In genomic region chr13:77489566-77490337, GRCh38 we compare ENCODE assay signal across 23 cellular contexts. TPM values are rescaled to one million over a fixed set of nuclear protein-coding genes. Genes with fewer than 3 reads are reported as not detected.
"Had no signal": no experiment of that assay in that cellular context is flagged by ENCODE, and none has a peak within 500 bp of the region (broad histone marks: within the 10 kb centered on the region; RNA-seq: fewer than 3 reads in every experiment).

No MANE protein-coding gene starts in this region.

- H3K36me3 ChIP-seq: esophagus squamous epithelium, gastrocnemius medialis, neutrophil, ovary, upper lobe of left lung had no signal

- H3K36me3 Mint-ChIP-seq: activated CD4-positive, alpha-beta memory T cell treated with anti-CD3 and anti-CD28 coated beads for 36 hours; activated naive CD8-positive, alpha-beta T cell treated with anti-CD3 and anti-CD28 coated beads, Interleukin-2, amount 10 ng/mL, durations not matched to agents 7 days and 5 days; natural killer cell treated with Interleukin-12 subunit alpha and Interleukin-12 subunit beta and Interleukin-15 and Interleukin-18, amount 100 ng/mL, for 72 hours had no signal

- ATAC-seq: gastrocnemius medialis; left ventricle myocardium superior; natural killer cell treated with Interleukin-12 subunit alpha and Interleukin-12 subunit beta and Interleukin-15 and Interleukin-18, amount 100 ng/mL, for 72 hours; psoas muscle; right cardiac atrium; stimulated activated naive CD8-positive, alpha-beta T cell treated with anti-CD3 and anti-CD28 coated beads, Interleukin-15, Interleukin-2, amounts not matched to agents 100 U/mL and 50 U/mL, for 24 hours had no signal

- H3K4me3 Mint-ChIP-seq: activated CD4-positive, alpha-beta memory T cell treated with anti-CD3 and anti-CD28 coated beads for 36 hours; activated naive CD8-positive, alpha-beta T cell treated with anti-CD3 and anti-CD28 coated beads, Interleukin-2, amount 10 ng/mL, durations not matched to agents 7 days and 5 days; natural killer cell treated with Interleukin-12 subunit alpha and Interleukin-12 subunit beta and Interleukin-15 and Interleukin-18, amount 100 ng/mL, for 72 hours had no signal

- H3K4me1 ChIP-seq: gastrocnemius medialis, psoas muscle, upper lobe of left lung had no signal

- H3K9me3 Mint-ChIP-seq: activated CD4-positive, alpha-beta memory T cell treated with anti-CD3 and anti-CD28 coated beads for 36 hours; natural killer cell treated with Interleukin-12 subunit alpha and Interleukin-12 subunit beta and Interleukin-15 and Interleukin-18, amount 100 ng/mL, for 72 hours had no signal

- H3K9me3 ChIP-seq: esophagus squamous epithelium, gastrocnemius medialis, neutrophil, ovary, psoas muscle, upper lobe of left lung had no signal

- H3K27ac Mint-ChIP-seq: activated CD4-positive, alpha-beta memory T cell treated with anti-CD3 and anti-CD28 coated beads for 36 hours; activated naive CD8-positive, alpha-beta T cell treated with anti-CD3 and anti-CD28 coated beads, Interleukin-2, amount 10 ng/mL, durations not matched to agents 7 days and 5 days; natural killer cell treated with Interleukin-12 subunit alpha and Interleukin-12 subunit beta and Interleukin-15 and Interleukin-18, amount 100 ng/mL, for 72 hours had no signal

- FAIRE-seq: bronchial epithelial cell, islet of Langerhans had no signal

- DNase-seq: activated CD4-positive, alpha-beta memory T cell treated with anti-CD3 and anti-CD28 coated beads for 36 hours; activated CD4-positive, alpha-beta T cell treated with anti-CD3 and anti-CD28 coated beads for 4 hours; activated CD4-positive, CD25-positive, alpha-beta regulatory T cell; activated naive CD4-positive, alpha-beta T cell treated with Interleukin-2 at 50 U/mL for 16 hours; activated naive CD8-positive, alpha-beta T cell treated with anti-CD3 and anti-CD28 coated beads, Interleukin-2, amount 10 ng/mL, durations not matched to agents 7 days and 5 days; activated T-cell treated with anti-CD3 and anti-CD28 coated beads, Interleukin-2, amount 50 U/mL, for 48 hours; amygdala; esophagus squamous epithelium; gastrocnemius medialis; hypothalamus; left ventricle myocardium superior; midbrain; ovary; psoas muscle; right cardiac atrium; stimulated activated CD4-positive, alpha-beta T cell treated with anti-CD3 and anti-CD28 coated beads, Interleukin-4, amount 100 ng/mL, for 4 hours; stimulated activated naive CD8-positive, alpha-beta T cell treated with anti-CD3 and anti-CD28 coated beads, Interleukin-15, Interleukin-2, amounts not matched to agents 100 U/mL and 50 U/mL, for 24 hours; upper lobe of left lung had no signal

- H3K27me3 ChIP-seq: esophagus squamous epithelium, gastrocnemius medialis, neutrophil, ovary, upper lobe of left lung had no signal

- H3K27ac ChIP-seq: coronary artery, esophagus squamous epithelium, gastrocnemius medialis, neutrophil, ovary, psoas muscle, upper lobe of left lung had no signal

- H3K4me3 ChIP-seq: coronary artery, esophagus squamous epithelium, gastrocnemius medialis, ovary, psoas muscle, upper lobe of left lung had no signal

- H3K4me1 Mint-ChIP-seq: activated naive CD8-positive, alpha-beta T cell treated with anti-CD3 and anti-CD28 coated beads, Interleukin-2, amount 10 ng/mL, durations not matched to agents 7 days and 5 days had no signal

RNA-seq across cellular contexts. Expression of gene SCEL, which starts 45.8 kb away (rescaled TPM):
- total RNA-seq: activated CD4-positive, alpha-beta memory T cell treated with anti-CD3 and anti-CD28 coated beads for 36 hours; activated naive CD8-positive, alpha-beta T cell treated with anti-CD3 and anti-CD28 coated beads, Interleukin-2, amount 10 ng/mL, durations not matched to agents 7 days and 5 days; gastrocnemius medialis; left ventricle myocardium superior; natural killer cell treated with Interleukin-12 subunit alpha and Interleukin-12 subunit beta and Interleukin-15 and Interleukin-18, amount 100 ng/mL, for 72 hours; ovary; psoas muscle; right cardiac atrium had no signal
